18 cellular contexts compared by ENCODE assay signal in the genomic region with DNA sequence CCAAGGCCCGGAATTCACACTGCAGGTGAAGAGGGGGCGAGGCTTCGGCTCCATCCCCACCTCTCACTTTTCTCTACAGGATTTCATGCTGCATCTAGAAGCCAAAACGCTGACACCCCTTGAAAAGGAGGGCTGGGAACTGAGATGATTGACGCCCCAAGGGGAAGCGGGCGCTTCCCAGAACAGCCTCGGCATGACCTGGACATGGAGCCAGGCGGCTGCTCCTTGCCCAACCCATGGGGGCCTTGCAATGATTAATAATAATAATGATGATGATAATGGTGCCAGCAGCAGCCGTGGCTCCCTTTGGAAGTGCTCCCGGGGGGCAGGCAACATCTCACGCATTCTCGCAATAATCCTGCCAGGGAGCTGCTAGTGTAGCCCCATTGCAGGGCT.
DNase-seq lines count a peak whose midpoint lies in the region; FAIRE-seq and TF ChIP-seq lines count a peak whose summit lies in the region.
"Had no signal": no experiment of that assay in that cellular context is flagged by ENCODE, and none has a peak within 500 bp of the region (broad histone marks: within the 10 kb centered on the region; RNA-seq: fewer than 3 reads in every experiment).

No MANE protein-coding gene starts in this region.

- no peaks in the 10 kb centered on the region for H3K23me2 ChIP-seq in H1 (ENCODE audit: low read depth, low read length)

- H3K23ac ChIP-seq in H1 (ENCODE audit: insufficient read length), result no peak overlapping the region

- no peak overlapping the region for H4K91ac ChIP-seq in H1 (replicated peaks; ENCODE audit: insufficient read length, low read length)

- no peaks in the 10 kb centered on the region for H3K79me2 ChIP-seq in H1 (ENCODE audit: control insufficient read depth in 1 of 2, insufficient read depth in 2 of 2, low read length in 2 of 2)

- no peak overlapping the region for H3K4ac ChIP-seq in H1 (replicated peaks; ENCODE audit: insufficient read length, low read depth, low read length)

- H3K27ac ChIP-seq in H1 (ENCODE audit: low read depth, low read length) (no peak overlapping the region), spleen (peak overlapping the region in 5 of 8 donors; percentile 28 to 84 (median 70))
- H3K27ac ChIP-seq: Peyer's patch had no signal

- CTCF ChIA-PET in H1 (lab: Charles Lee; ENCODE audit: partially characterized antibody), result interaction anchor here (0.7 to 6.7 kb wide), 3 partner anchors 67 to 220 kb away, joined by 3 to 63 read pairs (median 5); no protein-coding TSS in a partner anchor

- POLR2A ChIA-PET in H1 (lab: Charles Lee; ENCODE audit: partially characterized antibody), result interaction anchor here (1.0 kb wide), 1 partner anchor 15 kb away, joined by 3 read pairs; no protein-coding TSS in a partner anchor

- H2BK120ac ChIP-seq in H1 (replicated peaks; ENCODE audit: low read depth, low read length), result no peak overlapping the region

- no peaks in the 10 kb centered on the region for H3K9me3 ChIP-seq in H1 (ENCODE audit: insufficient read depth in 2 of 2, low read depth in 1 of 2, low read length in 1 of 2)
- H3K9me3 ChIP-seq in spleen, result no peaks in the 10 kb centered on the region
- H3K9me3 ChIP-seq: Peyer's patch had no signal

- H3K36me3 ChIP-seq in H1 (ENCODE audit: control insufficient read depth in 2 of 4, insufficient read depth in 4 of 4, low read length in 3 of 4), result no peaks in the 10 kb centered on the region
- no peaks in the 10 kb centered on the region for H3K36me3 ChIP-seq in spleen
- H3K36me3 ChIP-seq: Peyer's patch had no signal

- peaks cover 0 to 4% (median 0%) of the 10 kb centered on the region in 4 experiments; a peak in 2 of 7 replicates for H3K27me3 ChIP-seq in H1 (replicated peaks in 1 of 4; ENCODE audit: control insufficient read depth in 3 of 4, extremely low read depth in 1 of 4, insufficient read depth in 3 of 4, low read length in 3 of 4)
- peaks cover 0 to 91% (median 3%) of the 10 kb centered on the region in 7 donors for H3K27me3 ChIP-seq in spleen (replicated peaks in 1 of 7)
- H3K27me3 ChIP-seq: Peyer's patch had no signal

- no peak overlapping the region for H3K4me2 ChIP-seq in H1 (ENCODE audit: insufficient read depth in 1 of 2, low read depth in 2 of 2, low read length in 2 of 2)

- TF ChIP-seq POLR2A in H1 (IDR thresholded peaks at IDR 0.05; ENCODE audit: control extremely low read depth in 1 of 2, low read depth in 2 of 2, low read length in 2 of 2) (no peak), spleen (IDR thresholded peaks at IDR 0.05) (no peak)

- no peak overlapping the region for H2AK5ac ChIP-seq in H1 (ENCODE audit: low read depth, low read length)

- H3K4me1 ChIP-seq in H1 (replicated peaks in 1 of 4; ENCODE audit: control insufficient read depth in 3 of 4, insufficient read depth in 4 of 4, low read length in 3 of 4), result peaks cover 5 to 18% (median 10%) of the 10 kb centered on the region in 4 experiments; a peak in 6 of 7 replicates
- peaks cover 0 to 45% (median 12%) of the 10 kb centered on the region in 6 donors for H3K4me1 ChIP-seq in spleen

- no peak for FAIRE-seq in H1 (lab: Jason Lieb, UNC)
- FAIRE-seq: D721Med had no signal

- TF ChIP-seq CTCF in H1 (IDR thresholded peaks at IDR 0.05; ENCODE audit: control extremely low read depth in 1 of 3, insufficient read depth in 1 of 3, low read depth in 1 of 3, low read length in 3 of 3) (no peak), spleen (IDR thresholded peaks at IDR 0.05 in 8 of 11, conservative IDR thresholded peaks at IDR 0.05 in 3 of 11) (no peak)

- H2BK15ac ChIP-seq in H1 (ENCODE audit: low read length), result no peak overlapping the region

- no peak overlapping the region for H2BK5ac ChIP-seq in H1 (ENCODE audit: low read depth, low read length)

- H3K56ac ChIP-seq in H1 (replicated peaks; ENCODE audit: insufficient read length, low read depth, low read length), result no peak overlapping the region

- peak in 1 of 2 experiments; percentile 46; a peak in 1 of 3 replicates for TF ChIP-seq EP300 in H1 (IDR thresholded peaks at IDR 0.05; ENCODE audit: borderline replicate concordance in 1 of 2, low read depth in 2 of 2, low read length in 2 of 2)

- DNase-seq in NCI-H1694 (lab: John Stamatoyannopoulos, UW) (peak; percentile 12), NCI-H1694 treated with DMSO at 0.1 percent for 48 hours (lab: John Stamatoyannopoulos, UW) (no peak), NCI-H69 (lab: John Stamatoyannopoulos, UW) (peak; percentile 77), H1 (ENCODE audit: low read depth in 1 of 2, low spot score in 2 of 2) (no peak), spleen (no peak), HUDEP-2 (lab: John Stamatoyannopoulos, UW; ENCODE audit: unreplicated experiment in 76 of 76) (no peak), retina (no peak), NCI-H1436 (lab: John Stamatoyannopoulos, UW) (no peak)
- DNase-seq: 8988T, AML-193, DMS79, MM.1S, NCI-H1048, NCI-H2029 treated with DMSO at 0.1 percent for 48 hours, NCI-H446 treated with DMSO at 0.1 percent for 48 hours, NCI-H526 treated with DMSO at 0.1 percent for 48 hours, Peyer's patch had no signal

- TF ChIP-seq RAD21 in H1 (IDR thresholded peaks at IDR 0.05 in 1 of 2, conservative IDR thresholded peaks at IDR 0.05 in 1 of 2; ENCODE audit: low read depth in 2 of 2, low read length in 2 of 2), result no peak

- no peak overlapping the region for H3K9ac ChIP-seq in H1 (replicated peaks in 1 of 4; ENCODE audit: extremely low read depth in 1 of 4, low read depth in 3 of 4, low read length in 3 of 4)

- 80% methylated on average over 13 of the region's 13 CpGs; no CpG with 5 or more reads in 1 of the 2 experiments for whole genome bisulfite sequencing in H1 (ENCODE audit: extremely low coverage in 1 of 2, insufficient coverage in 1 of 2, insufficient read length in 1 of 2, insufficient replicate concordance in 2 of 2, low coverage in 1 of 2, low lambda C conversion rate in 2 of 2, missing lambda C conversion rate in 1 of 2), 2 experiments
- 34 to 51% (median 43%) methylated on average over 12 to 13 of the region's 13 CpGs for WGBS in spleen, 5 donors

- H3K79me1 ChIP-seq in H1 (ENCODE audit: low read depth, low read length), result no peaks in the 10 kb centered on the region

- no peak overlapping the region for H3K14ac ChIP-seq in H1 (ENCODE audit: insufficient read length)

- H4K5ac ChIP-seq in H1 (ENCODE audit: insufficient read length, low read depth, low read length), result no peak overlapping the region

- peak overlapping the region; percentile 75; the same call in 1 of the 2 replicates for H2BK12ac ChIP-seq in H1 (ENCODE audit: low read depth, low read length)

- H4K20me1 ChIP-seq in H1 (replicated peaks in 1 of 2; ENCODE audit: control insufficient read depth in 1 of 2, insufficient read depth in 2 of 2, low read length in 2 of 2), result peaks cover 0 to 3% of the 10 kb centered on the region in 2 experiments

- H2AFZ ChIP-seq in H1 (ENCODE audit: low read length), result no peak overlapping the region

- no peak overlapping the region for H4K8ac ChIP-seq in H1 (ENCODE audit: extremely low read depth, insufficient read depth, low read length)

- intact Hi-C loops in spleen (cut with DNase I; ENCODE audit: low total_unique reads), result no loop called here

- H3K4me3 ChIP-seq in H1 (ENCODE audit: extremely low read depth in 1 of 4, insufficient read depth in 2 of 4, low read depth in 3 of 4, low read length in 4 of 4), result no peak overlapping the region
- peak overlapping the region in 1 of 8 donors; percentile 15 for H3K4me3 ChIP-seq in spleen
- H3K4me3 ChIP-seq: Peyer's patch had no signal

- no peak overlapping the region for H3K18ac ChIP-seq in H1 (ENCODE audit: extremely low read depth, low read length)

- no peak overlapping the region for H2BK20ac ChIP-seq in H1 (ENCODE audit: low read length)

TF ChIP-seq in H1, 55 proteins besides CTCF, POLR2A, EP300 and RAD21:
- TF ChIP-seq CEBPB (IDR thresholded peaks at IDR 0.05; ENCODE audit: low read depth, low read length) (no peak), SP2 (IDR thresholded peaks at IDR 0.05; ENCODE audit: low read length) (no peak), RXRA (IDR thresholded peaks at IDR 0.05; ENCODE audit: insufficient read depth, low read depth, low read length) (no peak), SUZ12 (IDR thresholded peaks at IDR 0.05; ENCODE audit: low read length) (no peak), MAFK (IDR thresholded peaks at IDR 0.05; ENCODE audit: low read depth, low read length) (no peak), NRF1 (IDR thresholded peaks at IDR 0.05; ENCODE audit: low read depth, low read length) (no peak), JUND (IDR thresholded peaks at IDR 0.05; ENCODE audit: low read length) (no peak), RBBP5 (IDR thresholded peaks at IDR 0.05; ENCODE audit: borderline replicate concordance, low read depth, low read length) (no peak), TEAD4 (IDR thresholded peaks at IDR 0.05; ENCODE audit: low read depth, low read length) (no peak), POU5F1 (IDR thresholded peaks at IDR 0.05; ENCODE audit: low read depth, low read length) (no peak), TAF7 (optimal IDR thresholded peaks at IDR 0.05; ENCODE audit: borderline replicate concordance, low read depth, low read length) (no peak), CBX5 (IDR thresholded peaks at IDR 0.05; ENCODE audit: low read depth, low read length) (no peak), CREB1 (IDR thresholded peaks at IDR 0.05) (no peak), JUN (IDR thresholded peaks at IDR 0.05; ENCODE audit: low read depth, low read length) (no peak), HDAC6 (IDR thresholded peaks at IDR 0.05; ENCODE audit: low read depth, low read length) (no peak), SP4 (IDR thresholded peaks at IDR 0.05; ENCODE audit: low read length) (no peak), KDM4A (IDR thresholded peaks at IDR 0.05; ENCODE audit: low read depth, low read length, severe bottlenecking) (no peak), GABPA (IDR thresholded peaks at IDR 0.05; ENCODE audit: borderline replicate concordance, insufficient read depth, low read length) (no peak)

Comparison
In these comparisons a context has a peak if more than half of its experiments do, and no peak if none do; other contexts are left out.
1. DNase-seq: peak in NCI-H1694 (single experiment) and NCI-H69 (single experiment); none in NCI-H1694 treated with DMSO at 0.1 percent for 48 hours (single experiment), H1 (0 of 2), spleen (single experiment), HUDEP-2 (0 of 76), retina (single experiment) and NCI-H1436 (single experiment).